ENCODE assay signal across 14 cellular contexts in the genomic region with DNA sequence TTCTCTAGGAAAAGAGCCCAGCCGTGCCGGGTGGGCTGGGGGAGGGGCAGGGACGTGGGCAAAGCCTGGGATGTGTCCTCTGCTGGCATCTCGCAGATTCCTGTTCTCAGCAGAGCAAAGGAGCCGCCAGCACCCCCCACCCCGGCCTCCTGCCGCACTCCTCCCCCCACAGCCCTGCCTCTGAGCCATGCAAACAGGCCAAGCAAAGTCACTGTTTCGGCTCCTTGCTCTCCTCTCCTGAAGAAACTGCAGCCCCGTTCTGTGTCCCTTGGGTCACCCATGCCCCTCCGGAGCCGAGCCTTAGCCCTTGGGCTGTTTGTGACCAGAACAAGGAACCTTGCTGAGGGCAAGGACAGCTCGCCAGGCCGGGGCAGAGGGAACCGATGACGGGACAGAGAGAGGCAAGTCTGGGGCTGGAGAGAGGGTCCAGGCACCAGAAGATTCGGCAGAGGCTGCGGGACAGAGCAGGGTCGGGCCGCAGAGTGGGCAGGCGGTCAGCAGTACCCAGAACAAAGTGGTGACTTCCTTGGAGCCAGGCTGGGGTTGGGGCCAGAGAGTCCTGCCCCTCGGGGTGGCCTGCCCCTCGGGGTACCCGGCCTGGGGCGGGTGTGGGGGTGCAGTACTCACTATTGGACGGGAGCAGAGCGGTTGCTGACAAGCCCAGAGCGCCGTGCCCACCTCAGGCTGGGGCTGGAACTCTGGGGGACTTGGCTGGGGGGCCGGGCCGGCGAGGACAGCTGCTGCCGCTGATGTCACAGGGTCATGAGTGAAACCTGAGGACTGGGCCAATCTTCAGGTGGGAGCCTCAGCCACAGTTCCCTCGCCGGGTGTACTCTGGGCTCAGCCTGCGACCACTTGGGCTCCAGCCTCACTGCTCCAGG. TPM values are rescaled to one million over a fixed set of nuclear protein-coding genes. Genes with fewer than 3 reads are reported as not detected.
A peak's percentile ranks its signal among the peaks of the same experiment; 100 is the strongest.
DNase-seq lines count a peak whose midpoint lies in the region; ATAC-seq and TF ChIP-seq lines count a peak whose summit lies in the region.
"Had no signal": no experiment of that assay in that cellular context is flagged by ENCODE, and none has a peak within 500 bp of the region (broad histone marks: within the 10 kb centered on the region; RNA-seq: fewer than 3 reads in every experiment).

No MANE protein-coding gene starts in this region.

- POLR2A ChIA-PET in PC-3 (lab: Charles Lee; ENCODE audit: unreplicated experiment), result no interaction called here

- DNase-seq in PC-3 (no peak), hepatocyte (ENCODE audit: low spot score) (peak; percentile 74), posterior vena cava (ENCODE audit: low spot score) (peak; percentile 67), colonic mucosa (no peak), HuH-7.5 (ENCODE audit: low spot score) (no peak), amniotic stem cell (lab: John Stamatoyannopoulos, UW) (no peak)
- DNase-seq: activated naive CD4-positive, alpha-beta T cell treated with Interleukin-2 at 50 U/mL for 16 hours; AML-193; DMS79; esophagus squamous epithelium; NCI-H1930 had no signal

- no peaks in the 10 kb centered on the region for H3K79me2 ChIP-seq in PC-3 (ENCODE audit: low read length)
- H3K79me2 ChIP-seq in hepatocyte, result no peaks in the 10 kb centered on the region

- no peaks in the 10 kb centered on the region for H3F3A ChIP-seq in PC-3 (ENCODE audit: low read length, unreplicated experiment)

- ATAC-seq in PC-3 (no peak), GM18873 (IDR thresholded peaks at IDR 0.05; ENCODE audit: low FRiP score, unreplicated experiment) (no peak)

- H3K9me2 ChIP-seq in PC-3 (replicated peaks; ENCODE audit: low read length) (no peaks in the 10 kb centered on the region), hepatocyte (replicated peaks; ENCODE audit: insufficient read depth) (no peaks in the 10 kb centered on the region)

- H3K27ac ChIP-seq in BLaER1, result peak overlapping the region; percentile 88
- H3K27ac ChIP-seq in PC-3 (ENCODE audit: low read length), result no peak overlapping the region
- no peak overlapping the region for H3K27ac ChIP-seq in hepatocyte
- no peak overlapping the region for H3K27ac ChIP-seq in colonic mucosa
- H3K27ac ChIP-seq: esophagus squamous epithelium had no signal

- CTCF ChIA-PET in PC-3 (lab: Charles Lee), result no interaction called here

- H4K20me1 ChIP-seq in BLaER1 (no peaks in the 10 kb centered on the region), PC-3 (ENCODE audit: low read length) (no peaks in the 10 kb centered on the region), hepatocyte (ENCODE audit: insufficient read depth, poor library complexity, severe bottlenecking) (no peaks in the 10 kb centered on the region)

- WGBS in hepatocyte (ENCODE audit: low lambda C conversion rate, missing lambda C conversion rate), result 54% methylated on average over 24 of the region's 35 CpGs

- H3K4me1 ChIP-seq in BLaER1 (peaks cover 94% of the 10 kb centered on the region), PC-3 (ENCODE audit: insufficient read depth, low read length) (peaks cover 12% of the 10 kb centered on the region), hepatocyte (ENCODE audit: insufficient read depth) (peaks cover 16% of the 10 kb centered on the region), colonic mucosa (no peaks in the 10 kb centered on the region)

- H3K36me3 ChIP-seq in BLaER1, result no peaks in the 10 kb centered on the region
- no peaks in the 10 kb centered on the region for H3K36me3 ChIP-seq in PC-3 (ENCODE audit: low read depth, low read length)
- H3K36me3 ChIP-seq in hepatocyte (replicated peaks; ENCODE audit: insufficient read depth, low read depth), result no peaks in the 10 kb centered on the region
- H3K36me3 ChIP-seq in colonic mucosa, result no peaks in the 10 kb centered on the region
- H3K36me3 ChIP-seq: esophagus squamous epithelium had no signal

- peak overlapping the region; percentile 59; the same call in 1 of the 2 replicates for H3K9ac ChIP-seq in BLaER1
- H3K9ac ChIP-seq in PC-3 (ENCODE audit: low read length), result no peak overlapping the region
- no peak overlapping the region for H3K9ac ChIP-seq in colonic mucosa (ENCODE audit: low read depth in 2 of 2, low read length in 2 of 2)

- no peak for TF ChIP-seq CTCF in PC-3 (conservative IDR thresholded peaks at IDR 0.05; ENCODE audit: low read depth, low read length)
- TF ChIP-seq CTCF in hepatocyte (IDR thresholded peaks at IDR 0.05; ENCODE audit: poor library complexity), result no peak
- TF ChIP-seq CTCF in colonic mucosa (IDR thresholded peaks at IDR 0.05), result no peak

- H3K9me3 ChIP-seq in BLaER1 (no peaks in the 10 kb centered on the region), PC-3 (ENCODE audit: low read length) (no peaks in the 10 kb centered on the region), hepatocyte (ENCODE audit: low read depth) (no peaks in the 10 kb centered on the region), colonic mucosa (no peaks in the 10 kb centered on the region)
- H3K9me3 ChIP-seq: esophagus squamous epithelium had no signal

- H3K4me2 ChIP-seq in BLaER1, result peak overlapping the region; percentile 90
- 0 out of 2 replicates have a peak overlapping the region, but pooled peaks have one; percentile 10 for H3K4me2 ChIP-seq in PC-3 (ENCODE audit: low read length)
- peak overlapping the region; percentile 66 for H3K4me2 ChIP-seq in hepatocyte

- no peaks in the 10 kb centered on the region for H3K27me3 ChIP-seq in BLaER1
- H3K27me3 ChIP-seq in PC-3 (ENCODE audit: low read length), result peaks cover 15% of the 10 kb centered on the region
- peaks cover 17% of the 10 kb centered on the region for H3K27me3 ChIP-seq in hepatocyte
- H3K27me3 ChIP-seq in colonic mucosa, result no peaks in the 10 kb centered on the region

- H2AFZ ChIP-seq in PC-3 (ENCODE audit: low read length), result peak overlapping the region; percentile 59
- peak overlapping the region; percentile 67 for H2AFZ ChIP-seq in hepatocyte

- H3K4me3 ChIP-seq in BLaER1 (no peak overlapping the region), PC-3 (ENCODE audit: low read length) (no peak overlapping the region), hepatocyte (no peak overlapping the region), colonic mucosa (no peak overlapping the region)
- H3K4me3 ChIP-seq: esophagus squamous epithelium had no signal

- no TSS peak for BruUV-seq in PC-3 (replicated peaks; lab: Mats Ljungman, UMichigan)

- intact Hi-C loops in PC-3 (cut with micrococcal nuclease) (loop anchor here (2.0 kb wide), 1 partner anchor 70 kb away; a partner anchor contains a TSS), posterior vena cava (cut with DNase I) (no loop called here), colonic mucosa (cut with DNase I) (no loop called here)

RNA-seq across cellular contexts. Expression of a gene that starts 9.2 kb away (rescaled TPM):
- total RNA-seq in PC-3 (2014; rRNA removed) (0.77 and 1.2 TPM in 2 replicates), hepatocyte (0.13 and 0.36 TPM in 2 replicates), posterior vena cava (under 1 TPM; 0.29 to 0.69 TPM), colonic mucosa (under 1 TPM in 1 of 2 donors, not detected in 1; 0.16 TPM)
- 0.62 and 1.4 TPM in 2 replicates for polyA plus RNA-seq in hepatocyte
- total RNA-seq: SK-MEL-5 had no signal

RNA-seq across cellular contexts. Expression of a gene that starts 16.3 kb away (rescaled TPM):
- total RNA-seq in PC-3 (2014; rRNA removed) (0.06 TPM in 1 of 2 replicates, not detected in the other), hepatocyte (under 0.01 and 0.07 TPM in 2 replicates), posterior vena cava (1 to 10 TPM in 1 of 2 donors, under 1 TPM in 1; 0.76 to 2.2 TPM), colonic mucosa (under 1 TPM; 0.07 to 0.27 TPM)
- polyA plus RNA-seq in hepatocyte, result not detected in 2 replicates
- total RNA-seq: SK-MEL-5 had no signal

RNA-seq across cellular contexts. Expression of a gene that starts 31.5 kb away (rescaled TPM):
- not detected in 2 replicates for total RNA-seq in PC-3 (2014; rRNA removed)
- 6.0 and 8.4 TPM in 2 replicates for total RNA-seq in hepatocyte
- polyA plus RNA-seq in hepatocyte, result 2.7 and 3.4 TPM in 2 replicates
- 10 to 100 TPM; 26.7 to 36.4 TPM for total RNA-seq in posterior vena cava
- total RNA-seq in colonic mucosa, result 1 to 10 TPM; 9.2 to 9.5 TPM

RNA-seq across cellular contexts. Expression of a gene that starts 56.9 kb away (rescaled TPM):
- total RNA-seq in PC-3 (2014; rRNA removed) (not detected in 2 replicates), hepatocyte (0.57 TPM in 1 of 2 replicates, not detected in the other), posterior vena cava (1 to 10 TPM; 5.1 to 5.5 TPM), colonic mucosa (1 to 10 TPM; 1.5 to 1.7 TPM)
- 1.2 TPM in 2 replicates for polyA plus RNA-seq in hepatocyte

Comparison
In these comparisons a context has a peak if more than half of its experiments do, and no peak if none do; other contexts are left out.
1. H3K4me2 ChIP-seq: peak in every context shown above with its lines; median percentile 90 in BLaER1; 66 in hepatocyte; 10 in PC-3.
2. DNase-seq: peak in hepatocyte (single experiment) and posterior vena cava (single experiment); none in PC-3 (single experiment), colonic mucosa (single experiment), HuH-7.5 (single experiment) and amniotic stem cell (single experiment).